Comparison of ENCODE assay signal across 1 cellular context in genomic region chr2:189050110-189050712, GRCh38.
A peak's percentile ranks its signal among the peaks of the same experiment; 100 is the strongest.
TF ChIP-seq lines count a peak whose summit lies in the region.

No MANE protein-coding gene starts in this region.

TF ChIP-seq in HepG2, 621 proteins besides CTCF, POLR2A, EP300 and RAD21 (continued from another document and continues in another):
- TF ChIP-seq RERE (CRISPR knock-in tag; IDR thresholded peaks at IDR 0.05; ENCODE audit: low read depth): peak; percentile 98
- no peak for TF ChIP-seq ZNF572 (CRISPR knock-in tag; IDR thresholded peaks at IDR 0.05)
- TF ChIP-seq FLYWCH1 (CRISPR knock-in tag; IDR thresholded peaks at IDR 0.05): no peak
- no peak for TF ChIP-seq TRIM22 (IDR thresholded peaks at IDR 0.05)
- 0 out of 2 replicates have a peak, but pooled peaks have one; percentile 70 for TF ChIP-seq ZNF264 (CRISPR knock-in tag; IDR thresholded peaks at IDR 0.05)
- TF ChIP-seq THRA (CRISPR knock-in tag; IDR thresholded peaks at IDR 0.05; ENCODE audit: borderline replicate concordance): peak; percentile 90; the same call in 1 of the 2 replicates
- no peak for TF ChIP-seq KDM5B (CRISPR knock-in tag; IDR thresholded peaks at IDR 0.05; ENCODE audit: borderline replicate concordance)
- peak; percentile 38; the same call in 1 of the 2 replicates for TF ChIP-seq ZNF574 (CRISPR knock-in tag; IDR thresholded peaks at IDR 0.05)
- peak; percentile 43; the same call in 1 of the 2 replicates for TF ChIP-seq PBX2 (CRISPR knock-in tag; IDR thresholded peaks at IDR 0.05)
- peak; percentile 71 for TF ChIP-seq HNF4G (IDR thresholded peaks at IDR 0.05; ENCODE audit: borderline replicate concordance, low read depth, low read length)
- TF ChIP-seq HNF4G (CRISPR knock-in tag; IDR thresholded peaks at IDR 0.05; ENCODE audit: borderline replicate concordance, low read depth): no peak
- no peak for TF ChIP-seq ZNF672 (CRISPR knock-in tag; IDR thresholded peaks at IDR 0.05)
- peak; percentile 68 for TF ChIP-seq FOSL2 (CRISPR knock-in tag; IDR thresholded peaks at IDR 0.05)
- TF ChIP-seq SOX13 (IDR thresholded peaks at IDR 0.05): peak; percentile 75; the same call in 1 of the 2 replicates
- peak in 1 of 2 experiments; percentile 91; a peak in 2 of 4 replicates for TF ChIP-seq SOX13 (CRISPR knock-in tag; conservative IDR thresholded peaks at IDR 0.05 in 1 of 2, IDR thresholded peaks at IDR 0.05 in 1 of 2)
- no peak for TF ChIP-seq ZNF737 (CRISPR knock-in tag; IDR thresholded peaks at IDR 0.05; ENCODE audit: borderline replicate concordance)
- TF ChIP-seq TAF15 (IDR thresholded peaks at IDR 0.05; ENCODE audit: low read depth, low read length, poor library complexity, severe bottlenecking): no peak
- TF ChIP-seq TCF7L2 (IDR thresholded peaks at IDR 0.05; ENCODE audit: low read depth, low read length): peak; percentile 96
- peak in 1 of 2 experiments; percentile 48; a peak in 2 of 4 replicates for TF ChIP-seq REST (IDR thresholded peaks at IDR 0.05; ENCODE audit: borderline replicate concordance in 1 of 2, low read depth in 1 of 2, low read length in 2 of 2)
- no peak for TF ChIP-seq RBFOX2 (IDR thresholded peaks at IDR 0.05; ENCODE audit: low read depth, low read length)
- no peak for TF ChIP-seq NRL (CRISPR knock-in tag; IDR thresholded peaks at IDR 0.05; ENCODE audit: borderline replicate concordance)
- peak; percentile 82 for TF ChIP-seq ATF1 (CRISPR knock-in tag; IDR thresholded peaks at IDR 0.05)
- TF ChIP-seq CREM (IDR thresholded peaks at IDR 0.05): peak; percentile 99
- no peak for TF ChIP-seq CREM (CRISPR knock-in tag; IDR thresholded peaks at IDR 0.05)
- no peak for TF ChIP-seq ZNF678 (CRISPR knock-in tag; IDR thresholded peaks at IDR 0.05)
- TF ChIP-seq NFRKB (IDR thresholded peaks at IDR 0.05): no peak
- 0 out of 2 replicates have a peak, but pooled peaks have one; percentile 28 for TF ChIP-seq KMT2A (CRISPR knock-in tag; IDR thresholded peaks at IDR 0.05)
- TF ChIP-seq ZSCAN5A (CRISPR knock-in tag; IDR thresholded peaks at IDR 0.05; ENCODE audit: borderline replicate concordance): peak; percentile 26; the same call in 1 of the 2 replicates
- TF ChIP-seq ZFP41 (CRISPR knock-in tag; IDR thresholded peaks at IDR 0.05; ENCODE audit: borderline replicate concordance): no peak
- TF ChIP-seq HMGXB4 (CRISPR knock-in tag; IDR thresholded peaks at IDR 0.05; ENCODE audit: borderline replicate concordance in 1 of 2, low read depth in 1 of 2): 0 out of 4 replicates have a peak, but pooled peaks of 1 of the 2 experiments have one; percentile 21
- TF ChIP-seq PHF8 (CRISPR knock-in tag; IDR thresholded peaks at IDR 0.05): no peak
- TF ChIP-seq ARID2 (CRISPR knock-in tag; IDR thresholded peaks at IDR 0.05; ENCODE audit: borderline replicate concordance): 0 out of 2 replicates have a peak, but pooled peaks have one; percentile 33
